Comparison of ENCODE assay signal across 8 cellular contexts in genomic region chr7:72829964-72830354, GRCh38. TPM values are rescaled to one million over a fixed set of nuclear protein-coding genes. Genes with fewer than 3 reads are reported as not detected.
A peak's percentile ranks its signal among the peaks of the same experiment; 100 is the strongest.
DNase-seq lines count a peak whose midpoint lies in the region; ATAC-seq, FAIRE-seq and TF ChIP-seq lines count a peak whose summit lies in the region.
"Not testable (repeated sequence)": the region's sequence is repeated elsewhere in the genome, so short reads cannot be mapped to it uniquely, and the experiment has no call there.

No MANE protein-coding gene starts in this region.

- peak overlapping the region; percentile 72 for H3K9ac ChIP-seq in endothelial cell of umbilical vein (replicated peaks; ENCODE audit: extremely low read depth, insufficient read depth, low read length)

- H3K4me3 ChIP-seq in Peyer's patch, result peak overlapping the region; percentile 67 to 81 (median 72)
- peak overlapping the region; percentile 72 to 84 (median 79) for H3K4me3 ChIP-seq in endothelial cell of umbilical vein (replicated peaks in 1 of 3; ENCODE audit: insufficient read depth in 1 of 3, low read depth in 1 of 3, low read length in 3 of 3)

- H3K9me1 ChIP-seq in endothelial cell of umbilical vein (replicated peaks; ENCODE audit: control insufficient read depth, extremely low read depth, insufficient read depth, low read length), result not testable (repeated sequence)

- H3K4me3 Mint-ChIP-seq in IgD-negative memory B cell, result peak overlapping the region; percentile 90 to 100 (median 98)
- H3K4me3 Mint-ChIP-seq in memory B cell, result peak overlapping the region; percentile 100

- H3K4me1 ChIP-seq in Peyer's patch, result peaks cover 0 to 22% (median 7%) of the 10 kb centered on the region in 4 donors
- not testable (repeated sequence) for H3K4me1 ChIP-seq in endothelial cell of umbilical vein (ENCODE audit: control insufficient read depth, extremely low read depth, insufficient read depth, low read length)

- peak overlapping the region; percentile 46 for H2AFZ ChIP-seq in endothelial cell of umbilical vein (ENCODE audit: low read depth, low read length)

- FAIRE-seq in endothelial cell of umbilical vein (lab: Jason Lieb, UNC), result peak; percentile 82

- peak overlapping the region; percentile 86 for H3K4me2 ChIP-seq in endothelial cell of umbilical vein (ENCODE audit: insufficient read depth, low read length)

- TF ChIP-seq CTCF in Peyer's patch (IDR thresholded peaks at IDR 0.05), result peak in 4 of 6 experiments; percentile 37 to 49 (median 42)
- TF ChIP-seq CTCF in endothelial cell of umbilical vein (IDR thresholded peaks at IDR 0.05; ENCODE audit: extremely low read depth in 1 of 2, insufficient read depth in 1 of 2, low read depth in 1 of 2, low read length in 2 of 2), result peak; percentile 20 to 21

- H3K9me3 ChIP-seq in Peyer's patch; endothelial cell of umbilical vein (replicated peaks; ENCODE audit: control insufficient read depth, insufficient read depth, low read length): not testable (repeated sequence)

- peak; percentile 18 for DNase-seq in COLO668 (lab: John Stamatoyannopoulos, UW; ENCODE audit: unreplicated experiment)
- DNase-seq in Peyer's patch, result peak; percentile 34 to 78 (median 56)
- peak; percentile 58 for DNase-seq in activated T-cell treated with anti-CD3 and anti-CD28 coated beads, Interleukin-2, amount 50 U/mL, for 1 hour
- DNase-seq in endothelial cell of umbilical vein (ENCODE audit: low read depth, low spot score), result peak; percentile 78
- not testable (repeated sequence) for DNase-seq in memory B cell (ENCODE audit: low spot score in 2 of 2)
- peak; percentile 5 to 45 for DNase-seq in stimulated activated CD4-positive, alpha-beta T cell treated with anti-CD3 and anti-CD28 coated beads, Interleukin-4, amount 100 ng/mL, for 4 hours

- H3K27ac ChIP-seq in Peyer's patch (peak overlapping the region; percentile 92 to 98 (median 97)), endothelial cell of umbilical vein (ENCODE audit: insufficient read depth, low read depth, low read length) (peak overlapping the region; percentile 75)

- CTCF ChIA-PET in endothelial cell of umbilical vein (lab: Charles Lee), result interaction anchor here (2.1 kb wide), 1 partner anchor 85 kb away, joined by 8 read pairs; no protein-coding TSS in a partner anchor

- H4K20me1 ChIP-seq in endothelial cell of umbilical vein (replicated peaks; ENCODE audit: control insufficient read depth, extremely low read depth, insufficient read depth, low read length), result not testable (repeated sequence)

- H3K79me2 ChIP-seq in endothelial cell of umbilical vein (ENCODE audit: control insufficient read depth, insufficient read depth, low read length), result peaks cover 26% of the 10 kb centered on the region

- POLR2A ChIA-PET in endothelial cell of umbilical vein (lab: Charles Lee), result not testable (repeated sequence)

- not testable (repeated sequence) for BruUV-seq in endothelial cell of umbilical vein (replicated peaks; lab: Mats Ljungman, UMichigan)

- H3K36me3 ChIP-seq in Peyer's patch, result peaks cover 0 to 31% (median 0%) of the 10 kb centered on the region in 3 donors
- not testable (repeated sequence) for H3K36me3 ChIP-seq in endothelial cell of umbilical vein (ENCODE audit: control insufficient read depth in 2 of 2, extremely low read depth in 1 of 2, insufficient read depth in 2 of 2, low read length in 2 of 2)

- TF ChIP-seq POLR2A in Peyer's patch (IDR thresholded peaks at IDR 0.05), result peak; percentile 62 to 80
- not testable (repeated sequence) for TF ChIP-seq POLR2A in endothelial cell of umbilical vein (IDR thresholded peaks at IDR 0.05; ENCODE audit: low read depth, low read length)

- peak; percentile 31 for ATAC-seq in GM21390 (IDR thresholded peaks at IDR 0.05; ENCODE audit: unreplicated experiment)
- peak; percentile 50 for ATAC-seq in memory B cell (ENCODE audit: low read depth)

- H3K27ac Mint-ChIP-seq in IgD-negative memory B cell (peak overlapping the region; percentile 90 to 100 (median 96)), memory B cell (peak overlapping the region; percentile 100)

- not testable (repeated sequence) for H3K36me3 Mint-ChIP-seq in IgD-negative memory B cell
- H3K36me3 Mint-ChIP-seq in memory B cell, result peaks cover 17% of the 10 kb centered on the region

- not testable (repeated sequence) for H3K9me3 Mint-ChIP-seq in IgD-negative memory B cell, memory B cell

- intact Hi-C loops in endothelial cell of umbilical vein (cut with micrococcal nuclease), result loop anchor here (2.0 kb wide), 2 partner anchors 77 to 85 kb away; no protein-coding TSS in a partner anchor

- H3K4me1 Mint-ChIP-seq in IgD-negative memory B cell (peaks cover 11 to 21% (median 12%) of the 10 kb centered on the region in 3 donors), memory B cell (peaks cover 11% of the 10 kb centered on the region)

- H3K27me3 ChIP-seq in Peyer's patch; endothelial cell of umbilical vein (ENCODE audit: control insufficient read depth in 2 of 2, insufficient read depth in 2 of 2, low read length in 2 of 2): not testable (repeated sequence)

- not testable (repeated sequence) for H3K27me3 Mint-ChIP-seq in IgD-negative memory B cell, memory B cell

- dilution Hi-C loops in endothelial cell of umbilical vein (cut with MboI; ENCODE audit: extremely low pct_ligation_motif_present, low sequenced_read_pairs), result not testable (repeated sequence)

RNA-seq across cellular contexts. Expression of gene TYW1B, which starts 2.0 kb away (rescaled TPM):
- polyA plus RNA-seq in IgD-negative memory B cell (3.6 TPM), endothelial cell of umbilical vein (0.57 and 0.69 TPM in 2 replicates)
- total RNA-seq in Peyer's patch (10 to 100 TPM in 2 of 4 donors, 1 to 10 TPM in 2; 4.9 to 50.3 (median 9.7) TPM), endothelial cell of umbilical vein (2.7 and 5.0 TPM in 2 replicates)
- 0.95 and 1.1 TPM in 2 replicates for polyA plus RNA-seq in endothelial cell of umbilical vein (2011; cell fraction: cytosol; rRNA removed)
- polyA plus RNA-seq in endothelial cell of umbilical vein (2011; cell fraction: nucleus; rRNA removed), result 3.9 and 4.2 TPM in 2 replicates
- 0.31 and 0.39 TPM in 2 replicates for polyA plus RNA-seq in endothelial cell of umbilical vein (2012)
- 4.3 and 4.4 TPM in 2 replicates for polyA minus RNA-seq in endothelial cell of umbilical vein
- polyA minus RNA-seq in endothelial cell of umbilical vein (2011; cell fraction: cytosol; rRNA and poly(A)+ RNA removed), result 2.2 TPM
- 6.4 and 8.4 TPM in 2 replicates for polyA minus RNA-seq in endothelial cell of umbilical vein (2011; cell fraction: nucleus; rRNA and poly(A)+ RNA removed)
